ENCODE assay signal across 23 cellular contexts in the genomic region with DNA sequence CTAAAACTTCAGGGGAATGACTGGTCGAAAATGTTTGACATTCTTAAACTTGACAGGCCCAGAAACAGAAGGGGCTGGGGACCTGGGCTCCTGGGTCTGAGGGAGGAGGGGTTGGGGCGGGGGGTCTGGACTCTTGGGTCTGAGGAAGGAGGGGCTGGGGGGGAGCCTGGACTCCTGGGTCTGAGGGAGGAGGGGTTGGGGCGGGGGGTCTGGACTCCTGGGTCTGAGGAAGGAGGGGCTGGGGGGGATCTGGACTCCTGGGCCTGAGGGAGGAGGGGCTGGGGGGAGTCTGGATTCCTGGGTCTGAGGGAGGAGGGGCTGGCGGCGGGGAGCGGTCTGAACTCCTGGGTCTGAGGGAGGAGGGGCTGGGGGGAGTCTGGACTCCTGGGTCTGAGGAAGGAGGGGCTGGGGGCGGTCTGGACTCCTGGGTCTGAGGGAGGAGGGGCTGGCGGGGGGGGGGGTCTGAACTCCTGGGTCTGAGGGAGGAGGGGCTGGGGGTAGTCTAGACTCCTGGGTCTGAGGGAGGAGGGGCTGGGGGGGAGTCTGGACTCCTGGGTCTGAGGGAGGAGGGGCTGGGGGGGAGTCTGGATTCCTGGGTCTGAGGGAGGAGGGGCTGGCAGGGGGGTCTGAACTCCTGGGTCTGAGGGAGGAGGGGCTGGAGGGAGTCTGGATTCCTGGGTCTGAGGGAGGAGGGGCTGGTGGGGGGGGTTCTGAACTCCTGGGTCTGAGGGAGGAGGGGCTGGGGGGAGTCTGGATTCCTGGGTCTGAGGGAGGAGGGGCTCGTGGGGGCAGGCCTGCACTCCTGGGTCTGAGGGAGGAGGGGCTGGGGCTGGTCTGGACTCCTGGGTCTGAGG. TPM values are rescaled to one million over a fixed set of nuclear protein-coding genes. Genes with fewer than 3 reads are reported as not detected.
DNase-seq lines count a peak whose midpoint lies in the region; ATAC-seq and TF ChIP-seq lines count a peak whose summit lies in the region.
"Had no signal": no experiment of that assay in that cellular context is flagged by ENCODE, and none has a peak within 500 bp of the region (broad histone marks: within the 10 kb centered on the region; RNA-seq: fewer than 3 reads in every experiment).

No MANE protein-coding gene starts in this region.

- no peak overlapping the region for H3K4me3 ChIP-seq in esophagus (ENCODE audit: low read depth in 1 of 2, low read length in 2 of 2)
- H3K4me3 ChIP-seq: BLaER1, GM23248, SJCRH30 had no signal

- peaks cover 75% of the 10 kb centered on the region for H3K4me1 Mint-ChIP-seq in nephron progenitor cell

- no peak for TF ChIP-seq CTCF in nephron progenitor cell (IDR thresholded peaks at IDR 0.05)

- H3K4me1 ChIP-seq in esophagus (ENCODE audit: control insufficient read depth in 2 of 2, insufficient read depth in 2 of 2, low read length in 1 of 2): peaks cover 0 to 14% of the 10 kb centered on the region in 2 donors
- H3K4me1 ChIP-seq: BLaER1, SJCRH30 had no signal

- peaks cover 4% of the 10 kb centered on the region for H3K36me3 Mint-ChIP-seq in nephron progenitor cell (ENCODE audit: low read depth)

- H3K9me3 ChIP-seq in esophagus (ENCODE audit: control insufficient read depth in 2 of 2, insufficient read depth in 1 of 2, low read depth in 1 of 2, low read length in 1 of 2): no peaks in the 10 kb centered on the region
- H3K9me3 ChIP-seq: BLaER1, SJCRH30 had no signal

- peak overlapping the region; percentile 66 for H3K27ac Mint-ChIP-seq in nephron progenitor cell
- H3K27ac Mint-ChIP-seq: CD4-positive, alpha-beta T cell had no signal

- DNase-seq in HT-29 (ENCODE audit: low spot score): peak; percentile 0
- DNase-seq in nephron progenitor cell: no peak
- no peak for DNase-seq in stimulated activated naive CD4-positive, alpha-beta T cell (lab: John Stamatoyannopoulos, UW)
- no peak for DNase-seq in activated CD4-positive, CD25-positive, alpha-beta regulatory T cell treated with anti-CD3 and anti-CD28 coated beads, Interleukin-2, amount 50 U/mL, for 72 hours
- DNase-seq in NOMO-1 treated with dmso at 0.1 percent for 144 hours (lab: John Stamatoyannopoulos, UW; ENCODE audit: unreplicated experiment): no peak
- DNase-seq: ACHN; CD4-positive, alpha-beta T cell; COR-L47; DMS 273 treated with DMSO at 0.1 percent for 48 hours; DMS79 treated with DMSO at 0.1 percent for 48 hours; GM23248; HCEC 1CT; IMR-90; MV-4-11; NCI-H1105 treated with DMSO at 0.1 percent for 48 hours; NCI-H2029 treated with DMSO at 0.1 percent for 48 hours; NCI-H510A treated with DMSO at 0.1 percent for 48 hours; NCI-H748 treated with DMSO at 0.1 percent for 48 hours; SJCRH30 had no signal

- peaks cover 4% of the 10 kb centered on the region for H3K9me3 Mint-ChIP-seq in nephron progenitor cell
- H3K9me3 Mint-ChIP-seq: CD4-positive, alpha-beta T cell had no signal

- peak overlapping the region; percentile 30 to 86 for H3K27ac ChIP-seq in esophagus (ENCODE audit: low read depth in 2 of 2, low read length in 1 of 2)
- H3K27ac ChIP-seq: BLaER1, GM23248, KMS-11, SJCRH30 had no signal

- H3K27me3 Mint-ChIP-seq in nephron progenitor cell (ENCODE audit: low read depth, poor library complexity): peaks cover 18% of the 10 kb centered on the region

- no peaks in the 10 kb centered on the region for H3K36me3 ChIP-seq in esophagus (ENCODE audit: control insufficient read depth in 2 of 2, insufficient read depth in 2 of 2, low read length in 1 of 2)
- H3K36me3 ChIP-seq: BLaER1, SJCRH30 had no signal

- no peak for ATAC-seq in GM21723 (IDR thresholded peaks at IDR 0.05; ENCODE audit: unreplicated experiment)

- no peak overlapping the region for H3K4me3 Mint-ChIP-seq in nephron progenitor cell
- H3K4me3 Mint-ChIP-seq: CD4-positive, alpha-beta T cell had no signal

- no peaks in the 10 kb centered on the region for H3K27me3 ChIP-seq in esophagus (ENCODE audit: control insufficient read depth in 1 of 2, insufficient read depth in 2 of 2, low read length in 2 of 2)
- H3K27me3 ChIP-seq: BLaER1, SJCRH30 had no signal

- 53 to 59% methylated on average over 9 of the region's 9 CpGs for WGBS in esophagus, 2 donors

RNA-seq across cellular contexts. Expression of gene KLK6, which starts 5.5 kb away (rescaled TPM):
- 352 and 367 TPM in 2 replicates for total RNA-seq in HT-29 (2014; rRNA removed; shearing (Covaris generic))
- polyA plus RNA-seq in esophagus: 10 to 100 TPM; 32.8 to 64.6 TPM
- total RNA-seq: CD4-positive, alpha-beta T cell; GM23248; IMR-90; SJCRH30 had no signal
- polyA plus RNA-seq: GM23248, IMR-90 had no signal

RNA-seq across cellular contexts. Expression of gene KLK7, which starts 8.8 kb away (rescaled TPM):
- total RNA-seq in HT-29 (2014; rRNA removed; shearing (Covaris generic)): 0.13 and 0.31 TPM in 2 replicates
- polyA plus RNA-seq in esophagus: 10 to 100 TPM; 36.4 to 96.4 TPM
- total RNA-seq: CD4-positive, alpha-beta T cell; GM23248; IMR-90; SJCRH30 had no signal
- polyA plus RNA-seq: GM23248, IMR-90 had no signal

RNA-seq across cellular contexts. Expression of gene KLK5, which starts 22.1 kb away (rescaled TPM):
- total RNA-seq in HT-29 (2014; rRNA removed; shearing (Covaris generic)): 0.08 and 0.13 TPM in 2 replicates
- 10 to 100 TPM; 13.9 to 18.7 TPM for polyA plus RNA-seq in esophagus
- total RNA-seq: CD4-positive, alpha-beta T cell; GM23248; IMR-90; SJCRH30 had no signal
- polyA plus RNA-seq: GM23248, IMR-90 had no signal

RNA-seq across cellular contexts. Expression of gene KLK8, which starts 26.5 kb away (rescaled TPM):
- 4.2 and 8.7 TPM in 2 replicates for total RNA-seq in HT-29 (2014; rRNA removed; shearing (Covaris generic))
- polyA plus RNA-seq in esophagus: 100 to 1,000 TPM; 226 to 261 TPM
- total RNA-seq: CD4-positive, alpha-beta T cell; GM23248; IMR-90; SJCRH30 had no signal
- polyA plus RNA-seq: GM23248, IMR-90 had no signal

RNA-seq across cellular contexts. Expression of gene KLK10, which starts 44.6 kb away (rescaled TPM):
- total RNA-seq in HT-29 (2014; rRNA removed; shearing (Covaris generic)): 154 and 171 TPM in 2 replicates
- polyA plus RNA-seq in esophagus: 100 to 1,000 TPM; 223 to 304 TPM
- total RNA-seq: CD4-positive, alpha-beta T cell; GM23248; IMR-90; SJCRH30 had no signal
- polyA plus RNA-seq: GM23248, IMR-90 had no signal
